ENCODE assay signal across 9 cellular contexts in genomic region chr22:25403284-25403606, GRCh38.
DNase-seq lines count a peak whose midpoint lies in the region; ATAC-seq, FAIRE-seq and TF ChIP-seq lines count a peak whose summit lies in the region.
"Had no signal": no experiment of that assay in that cellular context is flagged by ENCODE, and none has a peak within 500 bp of the region (broad histone marks: within the 10 kb centered on the region; RNA-seq: fewer than 3 reads in every experiment).

No MANE protein-coding gene starts in this region.

- no peaks in the 10 kb centered on the region for H3K27me3 ChIP-seq in keratinocyte (ENCODE audit: control insufficient read depth, extremely low read depth, insufficient read depth, low read length)
- H3K27me3 ChIP-seq in subcutaneous abdominal adipose tissue (ENCODE audit: control insufficient read depth in 5 of 5, insufficient read depth in 4 of 5, low read length in 5 of 5) = no peaks in the 10 kb centered on the region

- peaks cover 30% of the 10 kb centered on the region for H3K4me1 Mint-ChIP-seq in T-helper 1 cell treated with Interleukin-12 subunit alpha and Interleukin-12 subunit beta and Interleukin-4 antibody, amounts not matched to agents 30 μg/mL and 1 μg/mL, for 36 hours (ENCODE audit: low read depth)
- peaks cover 7% of the 10 kb centered on the region for H3K4me1 Mint-ChIP-seq in activated T-helper 17 cell treated with anti-CD3 and anti-CD28 coated beads, Interleukin-2, amount 50 U/mL, for 72 hours

- H3K36me3 Mint-ChIP-seq in T-helper 1 cell treated with Interleukin-12 subunit alpha and Interleukin-12 subunit beta and Interleukin-4 antibody, amounts not matched to agents 30 μg/mL and 1 μg/mL, for 36 hours (ENCODE audit: low read depth) = peaks cover 6% of the 10 kb centered on the region
- H3K36me3 Mint-ChIP-seq in activated T-helper 17 cell treated with anti-CD3 and anti-CD28 coated beads, Interleukin-2, amount 50 U/mL, for 72 hours (ENCODE audit: low read depth) = no peaks in the 10 kb centered on the region

- peak overlapping the region; percentile 91 for H3K4me2 ChIP-seq in keratinocyte (ENCODE audit: control insufficient read depth, extremely low read depth, insufficient read depth, low read depth, low read length)

- H3K4me1 ChIP-seq in keratinocyte (ENCODE audit: control insufficient read depth, extremely low read depth, insufficient read depth, low read length) (peaks cover 25% of the 10 kb centered on the region), subcutaneous abdominal adipose tissue (ENCODE audit: control insufficient read depth in 5 of 5, insufficient read depth in 5 of 5, low read length in 5 of 5) (peaks cover 6 to 55% (median 50%) of the 10 kb centered on the region in 5 donors)

- no peaks in the 10 kb centered on the region for H3K9me3 Mint-ChIP-seq in T-helper 1 cell treated with Interleukin-12 subunit alpha and Interleukin-12 subunit beta and Interleukin-4 antibody, amounts not matched to agents 30 μg/mL and 1 μg/mL, for 36 hours
- H3K9me3 Mint-ChIP-seq in activated T-helper 17 cell treated with anti-CD3 and anti-CD28 coated beads, Interleukin-2, amount 50 U/mL, for 72 hours = no peaks in the 10 kb centered on the region

- ATAC-seq in activated T-helper 17 cell treated with anti-CD3 and anti-CD28 coated beads, Interleukin-2, amount 50 U/mL, for 72 hours (replicated peaks) = no peak
- ATAC-seq: activated CD4-positive, CD25-positive, alpha-beta regulatory T cell treated with anti-CD3 and anti-CD28 coated beads, Interleukin-2, amount 50 U/mL, for 24 hours had no signal

- H3K4me3 ChIP-seq in keratinocyte (ENCODE audit: control insufficient read depth in 2 of 3, extremely low read depth in 1 of 3, insufficient read depth in 2 of 3, low read depth in 1 of 3, low read length in 3 of 3) (peak overlapping the region; percentile 67 to 85 (median 74)), subcutaneous abdominal adipose tissue (ENCODE audit: low read depth in 1 of 5, low read length in 5 of 5) (peak overlapping the region in 4 of 5 donors; percentile 62 to 73 (median 68))

- no peak for DNase-seq in T-helper 1 cell
- no peak for DNase-seq in keratinocyte (ENCODE audit: low read depth, low spot score)
- no peak for DNase-seq in Kasumi-1 (lab: John Stamatoyannopoulos, UW)
- no peak for DNase-seq in HuH-7.5 (ENCODE audit: low spot score)
- no peak for DNase-seq in hepatic stellate cell (ENCODE audit: low spot score)

- H3K4me3 Mint-ChIP-seq in T-helper 1 cell treated with Interleukin-12 subunit alpha and Interleukin-12 subunit beta and Interleukin-4 antibody, amounts not matched to agents 30 μg/mL and 1 μg/mL, for 36 hours = peak overlapping the region; percentile 82
- H3K4me3 Mint-ChIP-seq in activated T-helper 17 cell treated with anti-CD3 and anti-CD28 coated beads, Interleukin-2, amount 50 U/mL, for 72 hours = peak overlapping the region; percentile 80

- no peak for TF ChIP-seq CTCF in keratinocyte (optimal IDR thresholded peaks at IDR 0.05 in 1 of 3, IDR thresholded peaks at IDR 0.05 in 1 of 3, conservative IDR thresholded peaks at IDR 0.05 in 1 of 3; ENCODE audit: extremely low read depth in 1 of 3, insufficient read depth in 2 of 3, low read length in 3 of 3)

- H3K9ac ChIP-seq in keratinocyte (ENCODE audit: control insufficient read depth, extremely low read depth, insufficient read depth, low read length) (peak overlapping the region; percentile 77), subcutaneous abdominal adipose tissue (ENCODE audit: low read length in 5 of 5) (peak overlapping the region in 4 of 5 donors; percentile 48 to 68 (median 50))

- H3K36me3 ChIP-seq in keratinocyte (ENCODE audit: control insufficient read depth in 2 of 2, extremely low read depth in 1 of 2, insufficient read depth in 2 of 2, low read length in 2 of 2) = no peaks in the 10 kb centered on the region
- H3K36me3 ChIP-seq in subcutaneous abdominal adipose tissue (ENCODE audit: control insufficient read depth in 5 of 5, insufficient read depth in 5 of 5, low read length in 5 of 5) = no peaks in the 10 kb centered on the region

- peaks cover 5% of the 10 kb centered on the region for H3K9me1 ChIP-seq in keratinocyte (ENCODE audit: control insufficient read depth, extremely low read depth, insufficient read depth, low read length)

- H3K79me2 ChIP-seq in keratinocyte (ENCODE audit: control insufficient read depth, insufficient read depth, low read length) = peaks cover 70% of the 10 kb centered on the region

- H3K9me3 ChIP-seq in keratinocyte (ENCODE audit: control insufficient read depth, low read depth, low read length) (no peaks in the 10 kb centered on the region), subcutaneous abdominal adipose tissue (ENCODE audit: control insufficient read depth in 5 of 5, low read length in 5 of 5) (no peaks in the 10 kb centered on the region)

- dilution Hi-C loops in keratinocyte (cut with MboI; ENCODE audit: extremely low pct_ligation_motif_present, low sequenced_read_pairs) = no loop called here

- H2AFZ ChIP-seq in keratinocyte (ENCODE audit: control insufficient read depth, low read length) = no peak overlapping the region

- peaks cover 26% of the 10 kb centered on the region for H4K20me1 ChIP-seq in keratinocyte (ENCODE audit: control insufficient read depth, extremely low read depth, insufficient read depth, low read length)

- H3K27ac ChIP-seq in keratinocyte (ENCODE audit: control insufficient read depth, insufficient read depth, low read length) (peak overlapping the region; percentile 59), subcutaneous abdominal adipose tissue (ENCODE audit: low read depth, low read length) (peak overlapping the region; percentile 80)

- no peak for FAIRE-seq in keratinocyte (lab: Jason Lieb, UNC)

- H3K27ac Mint-ChIP-seq in T-helper 1 cell treated with Interleukin-12 subunit alpha and Interleukin-12 subunit beta and Interleukin-4 antibody, amounts not matched to agents 30 μg/mL and 1 μg/mL, for 36 hours = no peak overlapping the region
- no peak overlapping the region for H3K27ac Mint-ChIP-seq in activated T-helper 17 cell treated with anti-CD3 and anti-CD28 coated beads, Interleukin-2, amount 50 U/mL, for 72 hours

- no peaks in the 10 kb centered on the region for H3K27me3 Mint-ChIP-seq in T-helper 1 cell treated with Interleukin-12 subunit alpha and Interleukin-12 subunit beta and Interleukin-4 antibody, amounts not matched to agents 30 μg/mL and 1 μg/mL, for 36 hours (ENCODE audit: low read depth)
- no peaks in the 10 kb centered on the region for H3K27me3 Mint-ChIP-seq in activated T-helper 17 cell treated with anti-CD3 and anti-CD28 coated beads, Interleukin-2, amount 50 U/mL, for 72 hours
